1 cellular context compared by ENCODE assay signal in genomic region chr2:183124957-183125255, GRCh38.
TF ChIP-seq lines count a peak whose summit lies in the region.

No MANE protein-coding gene starts in this region.

TF ChIP-seq in GM12878, 131 proteins besides CTCF, POLR2A, EP300 and RAD21 (continued from another document):
- TF ChIP-seq BCLAF1 (IDR thresholded peaks at IDR 0.05), result no peak
- TF ChIP-seq KDM1A (IDR thresholded peaks at IDR 0.05; ENCODE audit: borderline replicate concordance), result no peak
- TF ChIP-seq RB1 (IDR thresholded peaks at IDR 0.05; ENCODE audit: borderline replicate concordance), result 0 out of 2 replicates have a peak, but pooled peaks have one; percentile 72
- no peak for TF ChIP-seq BHLHE40 (IDR thresholded peaks at IDR 0.05; ENCODE audit: borderline replicate concordance in 1 of 2, low read depth in 2 of 2, low read length in 1 of 2)
- no peak for TF ChIP-seq ZNF207 (IDR thresholded peaks at IDR 0.05; ENCODE audit: borderline replicate concordance)
- no peak for TF ChIP-seq BCL11A (IDR thresholded peaks at IDR 0.05; ENCODE audit: low read depth, low read length)
- no peak for TF ChIP-seq SREBF2 (IDR thresholded peaks at IDR 0.05; ENCODE audit: low read length)
- peak; percentile 24 for TF ChIP-seq E2F8 (IDR thresholded peaks at IDR 0.05; ENCODE audit: low read depth, partially characterized antibody)
- no peak for TF ChIP-seq POU2F2 (IDR thresholded peaks at IDR 0.05; ENCODE audit: borderline replicate concordance, low read depth, low read length)
- TF ChIP-seq RELA (IDR thresholded peaks at IDR 0.05; ENCODE audit: borderline replicate concordance, partially characterized antibody), result no peak
- no peak for TF ChIP-seq ZBTB33 (IDR thresholded peaks at IDR 0.05)
- TF ChIP-seq RAD51 (IDR thresholded peaks at IDR 0.05), result peak; percentile 7; the same call in 1 of the 2 replicates
- no peak for TF ChIP-seq ATF3 (IDR thresholded peaks at IDR 0.05; ENCODE audit: borderline replicate concordance, extremely low read depth, low read depth, low read length)
- no peak for TF ChIP-seq CBFB (IDR thresholded peaks at IDR 0.05; ENCODE audit: low read depth)
- TF ChIP-seq HDAC2 (IDR thresholded peaks at IDR 0.05), result no peak
- TF ChIP-seq, protein P1, sequence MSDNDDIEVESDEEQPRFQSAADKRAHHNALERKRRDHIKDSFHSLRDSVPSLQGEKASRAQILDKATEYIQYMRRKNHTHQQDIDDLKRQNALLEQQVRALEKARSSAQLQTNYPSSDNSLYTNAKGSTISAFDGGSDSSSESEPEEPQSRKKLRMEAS (IDR thresholded peaks at IDR 0.05; ENCODE audit: low read depth, low read length), result no peak
- no peak for TF ChIP-seq BRCA1 (IDR thresholded peaks at IDR 0.05; ENCODE audit: low read depth, low read length)
- no peak for TF ChIP-seq JUND (IDR thresholded peaks at IDR 0.05; ENCODE audit: low read depth, low read length)
- TF ChIP-seq NR2C2 (IDR thresholded peaks at IDR 0.05; ENCODE audit: borderline replicate concordance, control insufficient read depth, insufficient read length, low read depth), result no peak
- no peak for TF ChIP-seq SMAD1 (IDR thresholded peaks at IDR 0.05; ENCODE audit: low read depth, partially characterized antibody)
- TF ChIP-seq, protein P2, sequence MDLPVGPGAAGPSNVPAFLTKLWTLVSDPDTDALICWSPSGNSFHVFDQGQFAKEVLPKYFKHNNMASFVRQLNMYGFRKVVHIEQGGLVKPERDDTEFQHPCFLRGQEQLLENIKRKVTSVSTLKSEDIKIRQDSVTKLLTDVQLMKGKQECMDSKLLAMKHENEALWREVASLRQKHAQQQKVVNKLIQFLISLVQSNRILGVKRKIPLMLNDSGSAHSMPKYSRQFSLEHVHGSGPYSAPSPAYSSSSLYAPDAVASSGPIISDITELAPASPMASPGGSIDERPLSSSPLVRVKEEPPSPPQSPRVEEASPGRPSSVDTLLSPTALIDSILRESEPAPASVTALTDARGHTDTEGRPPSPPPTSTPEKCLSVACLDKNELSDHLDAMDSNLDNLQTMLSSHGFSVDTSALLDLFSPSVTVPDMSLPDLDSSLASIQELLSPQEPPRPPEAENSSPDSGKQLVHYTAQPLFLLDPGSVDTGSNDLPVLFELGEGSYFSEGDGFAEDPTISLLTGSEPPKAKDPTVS (IDR thresholded peaks at IDR 0.05; ENCODE audit: low read depth, low read length), result no peak
- TF ChIP-seq GATAD2B (conservative IDR thresholded peaks at IDR 0.05; ENCODE audit: low read depth), result 0 out of 2 replicates have a peak, but pooled peaks have one; percentile 1
- no peak for TF ChIP-seq TCF3 (IDR thresholded peaks at IDR 0.05; ENCODE audit: borderline replicate concordance, insufficient read depth, low read depth, low read length)
